ENCODE assay signal across 14 cellular contexts in the genomic region with DNA sequence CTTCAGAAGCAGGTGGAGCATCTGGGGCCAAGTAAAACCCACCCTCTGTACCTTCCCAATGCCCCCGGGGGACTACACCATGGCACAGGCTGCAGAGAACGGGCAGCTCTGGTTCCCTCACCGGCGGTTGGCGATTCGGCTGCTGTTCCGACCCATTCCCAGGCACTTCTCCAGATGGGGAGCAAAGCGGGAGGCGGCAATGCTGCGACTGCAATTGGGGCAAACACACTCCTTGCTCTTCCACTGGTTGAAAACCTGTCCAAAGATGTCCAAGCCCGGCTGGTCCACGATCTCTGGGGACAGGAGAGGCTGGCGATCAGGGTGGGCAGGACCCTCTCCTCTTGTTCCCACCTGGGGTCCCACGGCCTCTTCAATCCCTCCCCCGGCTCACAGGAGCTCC. TPM values are rescaled to one million over a fixed set of nuclear protein-coding genes. Genes with fewer than 3 reads are reported as not detected.
DNase-seq lines count a peak whose midpoint lies in the region; ATAC-seq, FAIRE-seq and TF ChIP-seq lines count a peak whose summit lies in the region.
"Had no signal": no experiment of that assay in that cellular context is flagged by ENCODE, and none has a peak within 500 bp of the region (broad histone marks: within the 10 kb centered on the region; RNA-seq: fewer than 3 reads in every experiment).

No MANE protein-coding gene starts in this region.

- POLR2A ChIA-PET in activated CD8-positive, alpha-beta T cell treated with anti-CD3 and anti-CD28 coated beads, Interleukin-2, amount 10 ng/mL, durations not matched to agents 7 days and 5 days (lab: Charles Lee), result interaction anchor here (0.9 to 3.6 kb wide), 5 partner anchors 8 to 147 kb away, joined by 3 to 22 read pairs (median 12); partner anchors contain the start of gene TMUB2
- POLR2A ChIA-PET in activated CD8-positive, alpha-beta T cell treated with anti-CD3 and anti-CD28 coated beads for 36 hours (lab: Charles Lee), result interaction anchor here (1.0 to 3.9 kb wide), 6 partner anchors 8 to 24 kb away, joined by 4 to 35 read pairs (median 12); partner anchors contain the start of genes TMUB2 and UBTF
- POLR2A ChIA-PET in activated CD4-positive, alpha-beta memory T cell treated with anti-CD3 and anti-CD28 coated beads, Interleukin-2, amount 10 ng/mL, durations not matched to agents 7 days and 5 days (lab: Charles Lee), result interaction anchor here (6.2 to 25.4 kb wide), 2 partner anchors 10 to 17 kb away, joined by 127 to 504 read pairs; partner anchors contain the start of genes TMUB2 and UBTF

- TF ChIP-seq POLR2A in testis (IDR thresholded peaks at IDR 0.05), result no peak
- no peak for TF ChIP-seq POLR2A in spleen (IDR thresholded peaks at IDR 0.05)

- peaks cover 24% of the 10 kb centered on the region for H3K4me1 Mint-ChIP-seq in activated CD8-positive, alpha-beta T cell treated with anti-CD3 and anti-CD28 coated beads, Interleukin-2, amount 10 ng/mL, durations not matched to agents 7 days and 5 days (ENCODE audit: low read depth)
- peaks cover 21% of the 10 kb centered on the region for H3K4me1 Mint-ChIP-seq in activated CD8-positive, alpha-beta T cell treated with anti-CD3 and anti-CD28 coated beads for 36 hours (ENCODE audit: low read depth)
- H3K4me1 Mint-ChIP-seq in activated CD4-positive, alpha-beta memory T cell treated with anti-CD3 and anti-CD28 coated beads, Interleukin-2, amount 10 ng/mL, durations not matched to agents 7 days and 5 days, result peaks cover 33% of the 10 kb centered on the region

- H3K9ac ChIP-seq in kidney (ENCODE audit: low read length in 2 of 2), result no peak overlapping the region

- no peak for TF ChIP-seq CTCF in activated CD8-positive, alpha-beta T cell treated with anti-CD3 and anti-CD28 coated beads for 36 hours (IDR thresholded peaks at IDR 0.05)
- TF ChIP-seq CTCF in kidney (IDR thresholded peaks at IDR 0.05; ENCODE audit: borderline replicate concordance, extremely low read depth, insufficient read depth) (no peak), testis (IDR thresholded peaks at IDR 0.05) (no peak), spleen (IDR thresholded peaks at IDR 0.05 in 8 of 11, conservative IDR thresholded peaks at IDR 0.05 in 3 of 11) (no peak)

- CTCF ChIA-PET in activated CD8-positive, alpha-beta T cell treated with anti-CD3 and anti-CD28 coated beads, Interleukin-2, amount 10 ng/mL, durations not matched to agents 7 days and 5 days (lab: Charles Lee), result interaction anchor here (1.7 to 3.3 kb wide), 3 partner anchors 10 to 134 kb away, joined by 9 to 20 read pairs (median 13); partner anchors contain the start of gene TMUB2
- CTCF ChIA-PET in activated CD8-positive, alpha-beta T cell treated with anti-CD3 and anti-CD28 coated beads for 36 hours (lab: Charles Lee), result interaction anchor here (0.7 to 2.7 kb wide), 2 partner anchors 13 to 154 kb away, joined by 3 to 11 read pairs; no protein-coding TSS in a partner anchor
- CTCF ChIA-PET in activated CD4-positive, alpha-beta memory T cell treated with anti-CD3 and anti-CD28 coated beads, Interleukin-2, amount 10 ng/mL, durations not matched to agents 7 days and 5 days (lab: Charles Lee), result interaction anchor here (1.0 to 2.8 kb wide), 5 partner anchors 10 to 149 kb away, joined by 3 to 25 read pairs (median 9); partner anchors contain the start of gene TMUB2

- FAIRE-seq in kidney (lab: Jason Lieb, UNC), result no peak

- intact Hi-C loops in activated CD8-positive, alpha-beta T cell treated with anti-CD3 and anti-CD28 coated beads for 36 hours (cut with micrococcal nuclease), result no loop called here
- intact Hi-C loops in kidney (cut with DNase I), result no loop called here
- intact Hi-C loops in testis (cut with DNase I; ENCODE audit: low total_unique reads), result no loop called here
- intact Hi-C loops in spleen (cut with DNase I; ENCODE audit: low total_unique reads), result no loop called here

- no peak for DNase-seq in activated CD8-positive, alpha-beta T cell treated with anti-CD3 and anti-CD28 coated beads, Interleukin-2, amount 10 ng/mL, durations not matched to agents 7 days and 5 days
- DNase-seq in activated CD8-positive, alpha-beta T cell treated with anti-CD3 and anti-CD28 coated beads for 36 hours, result no peak
- no peak for DNase-seq in activated CD4-positive, alpha-beta memory T cell treated with anti-CD3 and anti-CD28 coated beads, Interleukin-2, amount 10 ng/mL, durations not matched to agents 7 days and 5 days
- DNase-seq in kidney (peak; percentile 74), testis (no peak), dermis blood vessel endothelial cell (no peak), NCI-H748 (lab: John Stamatoyannopoulos, UW; ENCODE audit: unreplicated experiment) (no peak), spleen (no peak)
- DNase-seq: activated effector memory CD4-positive, alpha-beta T cell treated with anti-CD3 and anti-CD28 coated beads, Interleukin-2, amount 50 U/mL, for 16 hours; EL; NCI-H1417 treated with DMSO at 0.1 percent for 48 hours; NCI-H748 treated with DMSO at 0.1 percent for 48 hours; SIG-M5 had no signal

- H3K27me3 ChIP-seq in testis (no peaks in the 10 kb centered on the region), spleen (replicated peaks in 1 of 7) (no peaks in the 10 kb centered on the region)

- H3K4me3 Mint-ChIP-seq in activated CD8-positive, alpha-beta T cell treated with anti-CD3 and anti-CD28 coated beads, Interleukin-2, amount 10 ng/mL, durations not matched to agents 7 days and 5 days, result peak overlapping the region; percentile 88
- H3K4me3 Mint-ChIP-seq in activated CD8-positive, alpha-beta T cell treated with anti-CD3 and anti-CD28 coated beads for 36 hours, result no peak overlapping the region
- no peak overlapping the region for H3K4me3 Mint-ChIP-seq in activated CD4-positive, alpha-beta memory T cell treated with anti-CD3 and anti-CD28 coated beads, Interleukin-2, amount 10 ng/mL, durations not matched to agents 7 days and 5 days

- no peak for ATAC-seq in activated CD8-positive, alpha-beta T cell treated with anti-CD3 and anti-CD28 coated beads, Interleukin-2, amount 10 ng/mL, durations not matched to agents 7 days and 5 days
- ATAC-seq in activated CD8-positive, alpha-beta T cell treated with anti-CD3 and anti-CD28 coated beads for 36 hours, result no peak
- ATAC-seq: sciatic nerve had no signal

- no peak overlapping the region for H3K4me3 ChIP-seq in kidney (ENCODE audit: low read length in 2 of 2)
- H3K4me3 ChIP-seq in testis, result no peak overlapping the region
- no peak overlapping the region for H3K4me3 ChIP-seq in spleen

- H3K27ac ChIP-seq in kidney (ENCODE audit: low read depth in 2 of 2, low read length in 2 of 2) (no peak overlapping the region), testis (peak overlapping the region; percentile 97 to 100), spleen (peak overlapping the region in 4 of 8 donors; percentile 98 to 100 (median 100))

- H3K36me3 ChIP-seq in kidney (ENCODE audit: control insufficient read depth in 1 of 2, insufficient read depth in 2 of 2, low read length in 2 of 2) (peaks cover 15 to 30% of the 10 kb centered on the region in 2 donors), testis (ENCODE audit: low read depth, missing control alignments) (no peaks in the 10 kb centered on the region), spleen (peaks cover 2 to 58% (median 51%) of the 10 kb centered on the region in 6 donors)

- peaks cover 49% of the 10 kb centered on the region for H3K36me3 Mint-ChIP-seq in activated CD8-positive, alpha-beta T cell treated with anti-CD3 and anti-CD28 coated beads, Interleukin-2, amount 10 ng/mL, durations not matched to agents 7 days and 5 days (ENCODE audit: low read depth)
- peaks cover 15% of the 10 kb centered on the region for H3K36me3 Mint-ChIP-seq in activated CD8-positive, alpha-beta T cell treated with anti-CD3 and anti-CD28 coated beads for 36 hours (ENCODE audit: low read depth)
- H3K36me3 Mint-ChIP-seq in activated CD4-positive, alpha-beta memory T cell treated with anti-CD3 and anti-CD28 coated beads, Interleukin-2, amount 10 ng/mL, durations not matched to agents 7 days and 5 days (ENCODE audit: low read depth), result peaks cover 44% of the 10 kb centered on the region

- H3K27ac Mint-ChIP-seq in activated CD8-positive, alpha-beta T cell treated with anti-CD3 and anti-CD28 coated beads, Interleukin-2, amount 10 ng/mL, durations not matched to agents 7 days and 5 days, result peak overlapping the region; percentile 95
- no peak overlapping the region for H3K27ac Mint-ChIP-seq in activated CD8-positive, alpha-beta T cell treated with anti-CD3 and anti-CD28 coated beads for 36 hours
- peak overlapping the region; percentile 95 for H3K27ac Mint-ChIP-seq in activated CD4-positive, alpha-beta memory T cell treated with anti-CD3 and anti-CD28 coated beads, Interleukin-2, amount 10 ng/mL, durations not matched to agents 7 days and 5 days

- no peaks in the 10 kb centered on the region for H3K9me3 Mint-ChIP-seq in activated CD8-positive, alpha-beta T cell treated with anti-CD3 and anti-CD28 coated beads, Interleukin-2, amount 10 ng/mL, durations not matched to agents 7 days and 5 days (ENCODE audit: insufficient read depth)
- H3K9me3 Mint-ChIP-seq in activated CD8-positive, alpha-beta T cell treated with anti-CD3 and anti-CD28 coated beads for 36 hours, result no peaks in the 10 kb centered on the region
- no peaks in the 10 kb centered on the region for H3K9me3 Mint-ChIP-seq in activated CD4-positive, alpha-beta memory T cell treated with anti-CD3 and anti-CD28 coated beads, Interleukin-2, amount 10 ng/mL, durations not matched to agents 7 days and 5 days

- H3K4me1 ChIP-seq in kidney (ENCODE audit: control insufficient read depth in 1 of 2, insufficient read depth in 1 of 2, low read depth in 1 of 2, low read length in 2 of 2) (peaks cover 11 to 12% of the 10 kb centered on the region in 2 donors), testis (peaks cover 16% of the 10 kb centered on the region), spleen (peaks cover 12 to 71% (median 36%) of the 10 kb centered on the region in 6 donors)

- no peaks in the 10 kb centered on the region for H3K9me3 ChIP-seq in kidney (ENCODE audit: control insufficient read depth in 1 of 2, low read length in 2 of 2)
- H3K9me3 ChIP-seq in testis, result no peaks in the 10 kb centered on the region
- no peaks in the 10 kb centered on the region for H3K9me3 ChIP-seq in spleen

- WGBS in testis, 2 donors, result 84 to 88% methylated on average over 12 to 15 of the region's 15 CpGs
- WGBS in spleen, 5 donors, result 90 to 97% (median 93%) methylated on average over 14 to 15 of the region's 15 CpGs

- H3K27me3 Mint-ChIP-seq in activated CD8-positive, alpha-beta T cell treated with anti-CD3 and anti-CD28 coated beads, Interleukin-2, amount 10 ng/mL, durations not matched to agents 7 days and 5 days (ENCODE audit: low read depth), result no peaks in the 10 kb centered on the region
- H3K27me3 Mint-ChIP-seq in activated CD8-positive, alpha-beta T cell treated with anti-CD3 and anti-CD28 coated beads for 36 hours, result no peaks in the 10 kb centered on the region
- no peaks in the 10 kb centered on the region for H3K27me3 Mint-ChIP-seq in activated CD4-positive, alpha-beta memory T cell treated with anti-CD3 and anti-CD28 coated beads, Interleukin-2, amount 10 ng/mL, durations not matched to agents 7 days and 5 days

RNA-seq across cellular contexts. Expression of gene ATXN7L3, which starts 2.6 kb away (rescaled TPM):
- 100 to 1,000 TPM; 116 to 120 TPM for total RNA-seq in activated CD8-positive, alpha-beta T cell treated with anti-CD3 and anti-CD28 coated beads, Interleukin-2, amount 10 ng/mL, durations not matched to agents 7 days and 5 days
- total RNA-seq in activated CD8-positive, alpha-beta T cell treated with anti-CD3 and anti-CD28 coated beads for 36 hours, result 10 to 100 TPM; 58.1 to 62.3 TPM
- 100 to 1,000 TPM; 106 to 107 TPM for total RNA-seq in activated CD4-positive, alpha-beta memory T cell treated with anti-CD3 and anti-CD28 coated beads, Interleukin-2, amount 10 ng/mL, durations not matched to agents 7 days and 5 days
- 64.8 TPM for total RNA-seq in kidney
- polyA plus RNA-seq in kidney (ENCODE audit: insufficient read depth, low read depth, low replicate concordance), result 20.0 TPM
- 100 to 1,000 TPM; 100 to 101 TPM for total RNA-seq in testis
- polyA plus RNA-seq in testis (ENCODE audit: insufficient read depth, low read depth, low replicate concordance), result 76.5 TPM
- 51.1 and 67.7 TPM in 2 replicates for total RNA-seq in dermis blood vessel endothelial cell
- total RNA-seq in spleen, result 10 to 100 TPM; 51.3 to 96.2 (median 68.4) TPM
- polyA plus RNA-seq in spleen, result 10 to 100 TPM; 25.2 to 55.5 (median 27.2) TPM

RNA-seq across cellular contexts. Expression of gene TMUB2, which starts 10.3 kb away (rescaled TPM):
- total RNA-seq in activated CD8-positive, alpha-beta T cell treated with anti-CD3 and anti-CD28 coated beads, Interleukin-2, amount 10 ng/mL, durations not matched to agents 7 days and 5 days, result 10 to 100 TPM; 26.7 to 27.9 TPM
- 10 to 100 TPM; 17.5 TPM for total RNA-seq in activated CD8-positive, alpha-beta T cell treated with anti-CD3 and anti-CD28 coated beads for 36 hours
- 10 to 100 TPM; 42.2 to 42.7 TPM for total RNA-seq in activated CD4-positive, alpha-beta memory T cell treated with anti-CD3 and anti-CD28 coated beads, Interleukin-2, amount 10 ng/mL, durations not matched to agents 7 days and 5 days
- 37.7 TPM for total RNA-seq in kidney
- polyA plus RNA-seq in kidney (ENCODE audit: insufficient read depth, low read depth, low replicate concordance), result 39.2 TPM
- total RNA-seq in testis, result 10 to 100 TPM; 60.0 to 63.1 TPM
- polyA plus RNA-seq in testis (ENCODE audit: insufficient read depth, low read depth, low replicate concordance), result 76.7 TPM
- total RNA-seq in dermis blood vessel endothelial cell, result 37.0 and 40.2 TPM in 2 replicates
- total RNA-seq in spleen, result 10 to 100 TPM; 41.9 to 59.0 (median 43.8) TPM
- 10 to 100 TPM; 26.8 to 49.4 (median 43.1) TPM for polyA plus RNA-seq in spleen

RNA-seq across cellular contexts. Expression of gene UBTF, which starts 22.4 kb away (rescaled TPM):
- 100 to 1,000 TPM; 165 to 182 TPM for total RNA-seq in activated CD8-positive, alpha-beta T cell treated with anti-CD3 and anti-CD28 coated beads, Interleukin-2, amount 10 ng/mL, durations not matched to agents 7 days and 5 days
- 100 to 1,000 TPM; 129 to 135 TPM for total RNA-seq in activated CD8-positive, alpha-beta T cell treated with anti-CD3 and anti-CD28 coated beads for 36 hours
- total RNA-seq in activated CD4-positive, alpha-beta memory T cell treated with anti-CD3 and anti-CD28 coated beads, Interleukin-2, amount 10 ng/mL, durations not matched to agents 7 days and 5 days, result 100 to 1,000 TPM; 107 to 110 TPM
- total RNA-seq in kidney, result 98.8 TPM
- 46.1 TPM for polyA plus RNA-seq in kidney (ENCODE audit: insufficient read depth, low read depth, low replicate concordance)
- 10 to 100 TPM; 69.6 to 78.7 TPM for total RNA-seq in testis
- 54.2 TPM for polyA plus RNA-seq in testis (ENCODE audit: insufficient read depth, low read depth, low replicate concordance)
- 59.2 and 68.4 TPM in 2 replicates for total RNA-seq in dermis blood vessel endothelial cell
- 100 to 1,000 TPM in 3 of 7 donors, 10 to 100 TPM in 4; 77.0 to 113 (median 94.8) TPM for total RNA-seq in spleen
- polyA plus RNA-seq in spleen, result 10 to 100 TPM; 43.2 to 67.0 (median 43.9) TPM

RNA-seq across cellular contexts. Expression of gene ASB16, which starts 26.6 kb away (rescaled TPM):
- total RNA-seq in activated CD8-positive, alpha-beta T cell treated with anti-CD3 and anti-CD28 coated beads, Interleukin-2, amount 10 ng/mL, durations not matched to agents 7 days and 5 days, result under 1 TPM; 0.26 to 0.42 TPM
- total RNA-seq in activated CD8-positive, alpha-beta T cell treated with anti-CD3 and anti-CD28 coated beads for 36 hours, result under 1 TPM; 0.18 to 0.27 TPM
- under 1 TPM in 1 of 2 experiments, not detected in 1; 0.38 TPM for total RNA-seq in activated CD4-positive, alpha-beta memory T cell treated with anti-CD3 and anti-CD28 coated beads, Interleukin-2, amount 10 ng/mL, durations not matched to agents 7 days and 5 days
- total RNA-seq in kidney, result 0.25 TPM
- 0.90 TPM for polyA plus RNA-seq in kidney (ENCODE audit: insufficient read depth, low read depth, low replicate concordance)
- total RNA-seq in testis, result 1 to 10 TPM; 2.5 to 5.7 TPM
- 0.86 TPM for polyA plus RNA-seq in testis (ENCODE audit: insufficient read depth, low read depth, low replicate concordance)
- total RNA-seq in dermis blood vessel endothelial cell, result 0.17 TPM in 1 of 2 replicates, not detected in the other
- under 1 TPM in 1 of 7 donors, not detected in 6; 0.57 TPM for total RNA-seq in spleen
- under 1 TPM in 2 of 3 donors, not detected in 1; 0.09 to 0.16 TPM for polyA plus RNA-seq in spleen

RNA-seq across cellular contexts. Expression of gene HROB, which starts 55.4 kb away (rescaled TPM):
- total RNA-seq in activated CD8-positive, alpha-beta T cell treated with anti-CD3 and anti-CD28 coated beads, Interleukin-2, amount 10 ng/mL, durations not matched to agents 7 days and 5 days, result 10 to 100 TPM; 16.4 to 18.0 TPM
- total RNA-seq in activated CD8-positive, alpha-beta T cell treated with anti-CD3 and anti-CD28 coated beads for 36 hours, result 10 to 100 TPM; 16.8 to 17.9 TPM
- 10 to 100 TPM; 13.4 to 13.5 TPM for total RNA-seq in activated CD4-positive, alpha-beta memory T cell treated with anti-CD3 and anti-CD28 coated beads, Interleukin-2, amount 10 ng/mL, durations not matched to agents 7 days and 5 days
- total RNA-seq in kidney (0.88 TPM), testis (10 to 100 TPM; 20.0 to 20.2 TPM), dermis blood vessel endothelial cell (1.2 and 2.9 TPM in 2 replicates), spleen (1 to 10 TPM; 1.3 to 4.1 (median 1.8) TPM)
- polyA plus RNA-seq in kidney (ENCODE audit: insufficient read depth, low read depth, low replicate concordance) (0.17 TPM), testis (ENCODE audit: insufficient read depth, low read depth, low replicate concordance) (22.7 TPM), spleen (1 to 10 TPM in 2 of 3 donors, under 1 TPM in 1; 0.83 to 1.0 (median 1.0) TPM)

Comparison
In these comparisons a context has a peak if more than half of its experiments do, and no peak if none do; other contexts are left out.
1. H3K27ac ChIP-seq: peak in testis (2 of 2); none in kidney (0 of 2).